Comparison of ENCODE assay signal across 7 cellular contexts in the genomic region with DNA sequence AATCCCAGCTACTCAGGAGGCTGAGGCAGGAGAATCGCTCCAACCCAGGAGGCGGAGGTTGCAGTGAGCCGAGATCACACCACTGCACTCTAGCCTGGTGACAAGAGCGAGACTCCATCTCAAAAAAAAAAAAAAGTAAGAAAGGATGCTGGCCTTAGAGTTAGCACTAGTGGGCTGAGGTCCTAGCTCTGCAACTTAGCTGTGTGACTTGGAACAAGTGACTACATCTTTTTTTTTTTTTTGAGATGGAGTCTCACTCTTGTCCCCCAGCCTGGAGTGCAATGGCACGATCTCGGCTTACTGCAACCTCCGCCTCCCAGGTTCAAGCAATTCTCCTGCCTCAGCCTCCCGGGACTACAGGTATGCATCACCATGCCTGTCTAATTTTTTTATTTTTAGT. TPM values are rescaled to one million over a fixed set of nuclear protein-coding genes. Genes with fewer than 3 reads are reported as not detected.
"Had no signal": no experiment of that assay in that cellular context is flagged by ENCODE, and none has a peak within 500 bp of the region (broad histone marks: within the 10 kb centered on the region; RNA-seq: fewer than 3 reads in every experiment).

No MANE protein-coding gene starts in this region.

RNA-seq across cellular contexts. Expression of a gene that starts 26.7 kb away (rescaled TPM):
- total RNA-seq: H4, H9 had no signal

RNA-seq across cellular contexts. Expression of a gene that starts 33.5 kb away (rescaled TPM):
- total RNA-seq: GM23338, H1, H4, H7, H9, HFFc6 had no signal
- polyA plus RNA-seq: GM23248, H1 had no signal
